8 cellular contexts compared by ENCODE assay signal in the genomic region with DNA sequence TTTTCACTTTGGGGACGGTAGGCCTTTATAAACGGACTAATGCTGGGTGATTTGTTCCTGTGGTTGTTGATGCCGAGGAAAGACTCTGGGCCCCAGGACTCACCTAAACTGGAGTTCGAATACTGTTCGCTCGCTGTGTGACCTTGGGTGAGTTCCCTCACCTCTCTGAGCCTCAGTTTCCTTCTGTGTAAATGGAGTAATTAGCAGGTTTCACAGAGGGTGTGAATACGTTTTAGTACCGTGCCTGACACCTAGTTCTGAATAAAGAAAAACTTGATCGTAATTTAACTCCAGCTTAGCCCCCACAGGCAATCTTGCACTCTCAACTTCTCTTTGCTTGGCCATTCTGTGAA. TPM values are rescaled to one million over a fixed set of nuclear protein-coding genes. Genes with fewer than 3 reads are reported as not detected.
DNase-seq lines count a peak whose midpoint lies in the region; ATAC-seq and TF ChIP-seq lines count a peak whose summit lies in the region.

No MANE protein-coding gene starts in this region.

- no peaks in the 10 kb centered on the region for H3K27me3 Mint-ChIP-seq in naive thymus-derived CD4-positive, alpha-beta T cell

- peak overlapping the region; percentile 90 for H3K4me3 ChIP-seq in AG09309 (ENCODE audit: control insufficient read depth, low read depth, low read length)
- peak overlapping the region; percentile 96 for H3K4me3 ChIP-seq in Karpas-422 (ENCODE audit: low read length)
- peak overlapping the region; percentile 93 for H3K4me3 ChIP-seq in coronary artery
- H3K4me3 ChIP-seq in naive thymus-derived CD4-positive, alpha-beta T cell (ENCODE audit: low read length): peak overlapping the region; percentile 93

- H3K27ac Mint-ChIP-seq in naive thymus-derived CD4-positive, alpha-beta T cell: peak overlapping the region; percentile 96 to 99 (median 98)

- no peak for ATAC-seq in naive thymus-derived CD4-positive, alpha-beta T cell
- ATAC-seq in HG03521 (IDR thresholded peaks at IDR 0.05; ENCODE audit: unreplicated experiment): no peak
- ATAC-seq in GM21423 (IDR thresholded peaks at IDR 0.05; ENCODE audit: unreplicated experiment): no peak
- no peak for ATAC-seq in GM19467 (IDR thresholded peaks at IDR 0.05; ENCODE audit: unreplicated experiment)

- H3K4me1 ChIP-seq in Karpas-422 (ENCODE audit: low read length): peaks cover 32% of the 10 kb centered on the region
- H3K4me1 ChIP-seq in naive thymus-derived CD4-positive, alpha-beta T cell (ENCODE audit: control insufficient read depth in 2 of 2, insufficient read depth in 2 of 2, low read length in 2 of 2): peaks cover 21 to 26% of the 10 kb centered on the region in 2 donors

- peak overlapping the region; percentile 95; the same call in 1 of the 2 replicates for H2AFZ ChIP-seq in Karpas-422 (ENCODE audit: low read length)

- H3K4me1 Mint-ChIP-seq in naive thymus-derived CD4-positive, alpha-beta T cell: peaks cover 24 to 58% (median 49%) of the 10 kb centered on the region in 7 donors

- H3K4me3 Mint-ChIP-seq in naive thymus-derived CD4-positive, alpha-beta T cell: peak overlapping the region; percentile 89 to 99 (median 96)

- no peaks in the 10 kb centered on the region for H3K9me3 Mint-ChIP-seq in naive thymus-derived CD4-positive, alpha-beta T cell

- no peaks in the 10 kb centered on the region for H3K36me3 Mint-ChIP-seq in naive thymus-derived CD4-positive, alpha-beta T cell

- intact Hi-C loops in naive thymus-derived CD4-positive, alpha-beta T cell (cut with micrococcal nuclease): loop anchor here (1.0 to 5.0 kb wide), 9 partner anchors 45 to 1716 kb away; a partner anchor contains a TSS

- H3K79me2 ChIP-seq in Karpas-422 (ENCODE audit: low read length): peaks cover 70% of the 10 kb centered on the region

- H4K20me1 ChIP-seq in Karpas-422 (ENCODE audit: insufficient read depth, low read depth, low read length): peaks cover 12% of the 10 kb centered on the region; the same call in 1 of the 2 replicates

- H3K9ac ChIP-seq in Karpas-422 (ENCODE audit: low read length): peak overlapping the region; percentile 91

- H3K27ac ChIP-seq in Karpas-422 (ENCODE audit: low read length) (no peak overlapping the region), coronary artery (peak overlapping the region; percentile 94 to 95)
- peak overlapping the region; percentile 90 for H3K27ac ChIP-seq in naive thymus-derived CD4-positive, alpha-beta T cell (ENCODE audit: low read depth, low read length)

- CTCF ChIA-PET in naive thymus-derived CD4-positive, alpha-beta T cell (lab: Charles Lee): no interaction called here

- POLR2A ChIA-PET in naive thymus-derived CD4-positive, alpha-beta T cell (lab: Charles Lee): interaction anchor here (1.2 to 2.2 kb wide), 2 partner anchors 45 to 95 kb away, joined by 3 to 9 read pairs; a partner anchor contains a TSS

- DNase-seq in AG09309 (ENCODE audit: low read depth) (no peak), Karpas-422 (no peak), coronary artery (ENCODE audit: low spot score) (no peak)
- DNase-seq in naive thymus-derived CD4-positive, alpha-beta T cell: no peak
- no peak for DNase-seq in effector CD4-positive, alpha-beta T cell

- H3K4me2 ChIP-seq in Karpas-422 (ENCODE audit: low read depth, low read length, poor library complexity, severe bottlenecking): peak overlapping the region; percentile 96

- H3K9me2 ChIP-seq in Karpas-422 (replicated peaks; ENCODE audit: insufficient read depth, low read length): no peaks in the 10 kb centered on the region

- TF ChIP-seq CTCF in AG09309 (IDR thresholded peaks at IDR 0.05; ENCODE audit: control insufficient read depth, insufficient read depth, low read depth, low read length, missing control alignments) (no peak), coronary artery (IDR thresholded peaks at IDR 0.05) (no peak)

- no peaks in the 10 kb centered on the region for H3K9me3 ChIP-seq in Karpas-422 (ENCODE audit: low read length)
- H3K9me3 ChIP-seq in naive thymus-derived CD4-positive, alpha-beta T cell (ENCODE audit: control insufficient read depth in 2 of 3, low read length in 3 of 3): no peaks in the 10 kb centered on the region

- H3K36me3 ChIP-seq in Karpas-422 (ENCODE audit: insufficient read depth, low read length): no peaks in the 10 kb centered on the region
- H3K36me3 ChIP-seq in naive thymus-derived CD4-positive, alpha-beta T cell (ENCODE audit: control insufficient read depth in 2 of 3, insufficient read depth in 3 of 3, low read length in 3 of 3): peaks cover 0 to 12% (median 0%) of the 10 kb centered on the region in 3 experiments

- no peaks in the 10 kb centered on the region for H3K27me3 ChIP-seq in Karpas-422 (ENCODE audit: low read length)
- no peaks in the 10 kb centered on the region for H3K27me3 ChIP-seq in naive thymus-derived CD4-positive, alpha-beta T cell (ENCODE audit: control insufficient read depth in 2 of 2, insufficient read depth in 2 of 2, low read length in 2 of 2)

RNA-seq across cellular contexts. Expression of a gene that starts 0.5 kb away (rescaled TPM):
- total RNA-seq in Karpas-422 (2014; rRNA removed; shearing (Covaris generic); ENCODE audit: low replicate concordance): 18.5 and 23.7 TPM in 2 replicates
- 10 to 100 TPM; 28.7 to 62.8 (median 35.6) TPM for total RNA-seq in naive thymus-derived CD4-positive, alpha-beta T cell
- 10 to 100 TPM; 20.2 to 25.1 TPM for polyA plus RNA-seq in naive thymus-derived CD4-positive, alpha-beta T cell

RNA-seq across cellular contexts. Expression of a gene that starts 0.8 kb away (rescaled TPM):
- 24.4 and 29.4 TPM in 2 replicates for total RNA-seq in Karpas-422 (2014; rRNA removed; shearing (Covaris generic); ENCODE audit: low replicate concordance)
- total RNA-seq in naive thymus-derived CD4-positive, alpha-beta T cell: 10 to 100 TPM; 28.6 to 41.1 (median 29.1) TPM
- 10 to 100 TPM; 15.4 to 22.5 TPM for polyA plus RNA-seq in naive thymus-derived CD4-positive, alpha-beta T cell
